Comparison of ENCODE assay signal across 12 cellular contexts in the genomic region with DNA sequence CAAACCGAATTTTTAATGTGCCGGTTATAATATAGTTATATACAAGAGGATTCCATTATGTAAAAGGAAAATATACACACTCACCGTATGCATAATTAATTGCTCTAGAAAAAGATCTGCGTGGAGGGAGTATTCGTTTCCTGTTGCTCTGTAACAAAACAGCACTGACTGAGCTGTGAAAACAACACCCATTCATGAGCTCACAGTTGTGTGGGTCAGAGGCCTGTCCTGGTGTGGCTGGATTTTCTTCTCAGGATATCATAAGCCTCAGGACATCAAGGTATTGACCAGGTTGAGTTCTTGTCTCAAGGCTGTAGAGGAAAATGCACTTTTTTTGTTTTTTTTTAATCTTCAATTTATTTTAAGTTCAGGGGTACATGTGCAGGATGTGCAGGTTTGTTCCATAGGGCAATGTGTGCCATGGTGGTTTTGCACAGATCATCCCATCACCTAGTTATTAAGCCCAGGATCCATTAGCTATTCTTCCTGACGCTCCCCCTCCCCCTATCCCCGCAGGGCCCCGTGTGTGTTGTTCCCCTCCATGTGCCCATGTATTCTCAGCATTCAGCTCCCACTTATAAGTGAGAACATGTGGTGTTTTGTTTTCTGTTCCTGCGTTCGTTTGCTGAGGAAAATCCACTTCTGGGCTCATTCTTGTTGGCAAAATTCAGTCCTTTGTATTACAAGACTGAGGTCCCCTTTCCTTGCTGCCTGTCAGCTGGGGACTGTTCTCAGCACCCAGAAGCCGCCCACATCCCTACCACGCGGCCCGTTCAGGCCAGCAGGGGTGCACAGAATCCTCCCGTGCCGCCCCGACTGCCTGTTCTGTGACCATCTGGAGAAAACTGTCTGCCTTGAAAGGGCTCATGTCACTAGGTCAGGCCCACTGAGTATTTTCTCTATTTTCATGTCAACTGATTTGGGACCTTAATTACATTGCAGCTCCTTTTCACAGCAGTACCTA.
DNase-seq lines count a peak whose midpoint lies in the region; ATAC-seq and TF ChIP-seq lines count a peak whose summit lies in the region.
"Had no signal": no experiment of that assay in that cellular context is flagged by ENCODE, and none has a peak within 500 bp of the region (broad histone marks: within the 10 kb centered on the region; RNA-seq: fewer than 3 reads in every experiment).

No MANE protein-coding gene starts in this region.

- ATAC-seq in HG02642 (IDR thresholded peaks at IDR 0.05; ENCODE audit: poor library complexity, unreplicated experiment): no peak

- CTCF ChIA-PET in HEK293 (lab: Yijun Ruan, JAX): interaction anchor here (0.6 to 0.9 kb wide), 2 partner anchors 98 to 201 kb away, joined by 4 to 5 read pairs; no protein-coding TSS in a partner anchor

- H3K4me1 Mint-ChIP-seq in glutamatergic neuron (ENCODE audit: low read depth, unreplicated experiment): peaks cover 36% of the 10 kb centered on the region

- peaks cover 6% of the 10 kb centered on the region for H3K4me1 ChIP-seq in HEK293 (ENCODE audit: control insufficient read depth, insufficient read depth, low read length)

- peaks cover 11% of the 10 kb centered on the region for H3K27me3 Mint-ChIP-seq in glutamatergic neuron (ENCODE audit: unreplicated experiment)

- POLR2A ChIA-PET in HEK293 (lab: Yijun Ruan, JAX): no interaction called here

- DNase-seq in amniotic epithelial cell (ENCODE audit: low read depth) (peak; percentile 88), glutamatergic neuron (peak; percentile 71), superior temporal gyrus (ENCODE audit: extremely low spot score) (peak; percentile 15), GM19240 (ENCODE audit: insufficient read length, low spot score) (no peak)
- DNase-seq in activated CD4-positive, CD25-positive, alpha-beta regulatory T cell (lab: John Stamatoyannopoulos, UW): no peak
- DNase-seq: activated CD4-positive, CD25-positive, alpha-beta regulatory T cell treated with anti-CD3 and anti-CD28 coated beads, Interleukin-2, amount 50 U/mL, for 72 hours; central memory CD4-positive, alpha-beta T cell; NCI-H1105 treated with DMSO at 0.1 percent for 48 hours; NCI-H774 had no signal

- H3K36me3 ChIP-seq in HEK293 (ENCODE audit: control insufficient read depth in 2 of 2, insufficient read depth in 1 of 2, low read length in 2 of 2): no peaks in the 10 kb centered on the region

- no peaks in the 10 kb centered on the region for H3K9me3 ChIP-seq in HEK293 (ENCODE audit: control insufficient read depth, insufficient read depth, low read depth, low read length)

- TF ChIP-seq CTCF in HEK293 (tag by site-specific recombination; IDR thresholded peaks at IDR 0.05): no peak
- TF ChIP-seq CTCF in glutamatergic neuron (IDR thresholded peaks at IDR 0.05; ENCODE audit: partially characterized antibody, unreplicated experiment): peak; percentile 38

- peaks cover 19% of the 10 kb centered on the region for H3K9me3 Mint-ChIP-seq in glutamatergic neuron (ENCODE audit: unreplicated experiment)
- H3K9me3 Mint-ChIP-seq: activated T-helper 2 cell treated with anti-CD3 and anti-CD28 coated beads, Interferon-gamma antibody, Interleukin-2, Interleukin-4, amounts not matched to agents 10 μg/mL and 5 μg/mL and 100 μg/mL, durations not matched to agents 14 hours and 24 hours and 36 hours had no signal

- H3K27ac Mint-ChIP-seq in glutamatergic neuron (ENCODE audit: unreplicated experiment): peak overlapping the region; percentile 98
- H3K27ac Mint-ChIP-seq: activated T-helper 2 cell treated with anti-CD3 and anti-CD28 coated beads, Interferon-gamma antibody, Interleukin-2, Interleukin-4, amounts not matched to agents 10 μg/mL and 5 μg/mL and 100 μg/mL, durations not matched to agents 14 hours and 24 hours and 36 hours had no signal

- H3K36me3 Mint-ChIP-seq in glutamatergic neuron (ENCODE audit: unreplicated experiment): peaks cover 4% of the 10 kb centered on the region

- no peak overlapping the region for H3K27ac ChIP-seq in HEK293 (ENCODE audit: extremely low read depth, low read depth, low read length)

- H3K4me3 Mint-ChIP-seq in glutamatergic neuron (ENCODE audit: unreplicated experiment): peak overlapping the region; percentile 74

- no peak overlapping the region for H3K4me3 ChIP-seq in HEK293 (ENCODE audit: low read depth, low read length)

TF ChIP-seq in HEK293, 187 proteins besides CTCF, POLR2A, EP300 and RAD21:
- TF ChIP-seq ZNF555 (tag by site-specific recombination; conservative IDR thresholded peaks at IDR 0.05): no peak
- TF ChIP-seq ZNF341 (tag by site-specific recombination; IDR thresholded peaks at IDR 0.05; ENCODE audit: low read depth): peak; percentile 51

Comparison
In these comparisons a context has a peak if more than half of its experiments do, and no peak if none do; other contexts are left out.
1. DNase-seq: peak in amniotic epithelial cell (single experiment), glutamatergic neuron (single experiment) and superior temporal gyrus (single experiment); none in GM19240 (single experiment) and activated CD4-positive, CD25-positive, alpha-beta regulatory T cell (0 of 4).